1 cellular context compared by ENCODE assay signal in the genomic region with DNA sequence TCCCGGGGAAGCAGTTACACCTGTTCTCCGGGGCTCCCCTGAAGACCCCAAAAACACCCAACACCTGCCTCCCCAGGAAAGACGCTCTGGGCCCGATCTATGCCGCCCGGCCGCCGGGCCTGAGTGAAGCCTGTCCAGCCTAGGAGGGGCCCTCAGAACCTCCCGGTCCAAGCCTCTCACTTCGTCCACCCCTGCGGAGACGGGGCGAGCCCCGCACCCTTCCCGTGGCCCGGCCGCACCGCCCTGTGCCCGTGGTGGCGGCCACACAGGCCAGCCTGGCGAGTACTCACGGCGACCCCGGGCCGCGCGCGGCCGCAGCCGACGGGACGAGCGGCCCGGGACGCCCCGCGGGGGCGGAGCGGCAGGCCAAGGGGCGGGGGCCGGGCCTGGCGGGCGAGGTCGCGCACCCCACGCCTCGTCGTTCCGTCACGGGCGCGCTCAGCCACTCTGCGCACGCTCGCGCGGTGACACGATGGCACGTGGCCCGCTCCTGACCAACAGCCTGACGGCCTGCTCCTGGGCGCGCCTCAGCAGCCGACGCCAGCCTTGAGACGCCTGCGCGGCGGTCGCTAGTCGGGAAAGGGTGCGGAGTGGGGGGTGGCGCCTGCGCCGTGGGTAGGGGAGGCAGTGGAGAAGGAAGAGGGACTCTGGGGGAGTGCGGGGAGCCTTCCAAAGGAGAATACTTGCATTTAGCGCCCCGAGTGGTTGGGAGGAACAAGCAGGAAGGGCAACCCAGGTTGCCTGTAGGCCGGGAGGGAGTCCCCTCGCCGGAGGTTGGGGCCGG.
A peak's percentile ranks its signal among the peaks of the same experiment; 100 is the strongest.
TF ChIP-seq lines count a peak whose summit lies in the region.

A gene with protein sequence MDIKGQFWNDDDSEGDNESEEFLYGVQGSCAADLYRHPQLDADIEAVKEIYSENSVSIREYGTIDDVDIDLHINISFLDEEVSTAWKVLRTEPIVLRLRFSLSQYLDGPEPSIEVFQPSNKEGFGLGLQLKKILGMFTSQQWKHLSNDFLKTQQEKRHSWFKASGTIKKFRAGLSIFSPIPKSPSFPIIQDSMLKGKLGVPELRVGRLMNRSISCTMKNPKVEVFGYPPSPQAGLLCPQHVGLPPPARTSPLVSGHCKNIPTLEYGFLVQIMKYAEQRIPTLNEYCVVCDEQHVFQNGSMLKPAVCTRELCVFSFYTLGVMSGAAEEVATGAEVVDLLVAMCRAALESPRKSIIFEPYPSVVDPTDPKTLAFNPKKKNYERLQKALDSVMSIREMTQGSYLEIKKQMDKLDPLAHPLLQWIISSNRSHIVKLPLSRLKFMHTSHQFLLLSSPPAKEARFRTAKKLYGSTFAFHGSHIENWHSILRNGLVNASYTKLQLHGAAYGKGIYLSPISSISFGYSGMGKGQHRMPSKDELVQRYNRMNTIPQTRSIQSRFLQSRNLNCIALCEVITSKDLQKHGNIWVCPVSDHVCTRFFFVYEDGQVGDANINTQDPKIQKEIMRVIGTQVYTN (minus strand): TSS at position 342 of the 784 bp plus-strand sequence. CDS start 5,077 bp downstream, outside the sequence.

TF ChIP-seq in WTC11, 78 proteins besides CTCF, POLR2A, EP300 and RAD21 (continued from another document and continues in another):
- TF ChIP-seq, protein P1, sequence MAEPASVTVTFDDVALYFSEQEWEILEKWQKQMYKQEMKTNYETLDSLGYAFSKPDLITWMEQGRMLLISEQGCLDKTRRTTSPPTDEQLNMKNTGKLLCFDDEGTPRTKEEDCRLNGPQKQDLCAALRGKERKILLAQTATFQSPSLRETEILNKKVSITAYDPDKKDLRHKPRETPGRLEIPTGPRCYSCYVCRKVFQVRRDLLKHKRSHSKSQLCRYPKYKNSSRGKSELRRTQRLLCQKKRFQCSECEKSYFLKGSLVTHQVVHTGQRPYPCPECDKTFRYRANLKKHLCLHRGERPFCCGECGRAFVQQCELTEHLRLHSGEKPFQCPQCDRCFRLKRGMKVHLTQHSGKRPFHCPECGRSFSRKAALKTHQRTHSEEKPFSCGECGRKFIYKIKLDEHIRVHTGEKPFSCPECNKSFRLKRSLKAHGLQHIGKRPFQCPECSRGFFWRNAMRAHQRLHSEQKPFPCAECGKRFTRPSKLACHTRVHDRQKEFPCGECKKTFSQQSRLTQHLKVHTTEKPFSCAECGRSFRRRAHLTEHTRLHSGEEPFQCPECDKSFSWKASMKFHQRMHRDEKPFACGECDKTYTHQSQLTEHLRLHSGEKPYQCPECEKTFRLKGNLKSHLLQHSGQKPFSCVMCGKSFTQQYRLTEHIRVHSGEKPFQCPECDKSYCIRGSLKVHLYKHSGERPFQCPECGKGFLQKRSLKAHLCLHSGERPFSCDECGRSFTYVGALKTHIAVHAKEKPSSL (CRISPR knock-in tag; conservative IDR thresholded peaks at IDR 0.05) = no peak
- TF ChIP-seq NR2C2 (CRISPR knock-in tag; IDR thresholded peaks at IDR 0.05) (no peak), HMGA2 (CRISPR knock-in tag; IDR thresholded peaks at IDR 0.05) (no peak), AR (CRISPR knock-in tag; IDR thresholded peaks at IDR 0.05) (no peak), FOXP1 (CRISPR knock-in tag; IDR thresholded peaks at IDR 0.05; ENCODE audit: borderline replicate concordance) (peak; percentile 74; the same call in 1 of the 2 replicates), NFATC4 (CRISPR knock-in tag; IDR thresholded peaks at IDR 0.05) (no peak), TP53 (CRISPR knock-in tag; IDR thresholded peaks at IDR 0.05) (no peak), TEAD4 (CRISPR knock-in tag; IDR thresholded peaks at IDR 0.05) (no peak), IRF2 (CRISPR knock-in tag; IDR thresholded peaks at IDR 0.05; ENCODE audit: borderline replicate concordance, low read depth) (no peak), ZNF138 (CRISPR knock-in tag; conservative IDR thresholded peaks at IDR 0.05) (no peak), ATF2 (CRISPR knock-in tag; IDR thresholded peaks at IDR 0.05; ENCODE audit: borderline replicate concordance, low read depth) (no peak), ZNF263 (CRISPR knock-in tag; IDR thresholded peaks at IDR 0.05; ENCODE audit: low read depth) (no peak), KAT7 (CRISPR knock-in tag; IDR thresholded peaks at IDR 0.05; ENCODE audit: borderline replicate concordance) (peak; percentile 61; the same call in 1 of the 2 replicates), EMX1 (CRISPR knock-in tag; IDR thresholded peaks at IDR 0.05) (no peak), FOXP4 (CRISPR knock-in tag; IDR thresholded peaks at IDR 0.05) (peak; percentile 94), NR1H2 (CRISPR knock-in tag; IDR thresholded peaks at IDR 0.05) (no peak), MAX (CRISPR knock-in tag; IDR thresholded peaks at IDR 0.05) (peak; percentile 89), MXD4 (CRISPR knock-in tag; IDR thresholded peaks at IDR 0.05; ENCODE audit: borderline replicate concordance) (no peak), ERG (CRISPR knock-in tag; IDR thresholded peaks at IDR 0.05) (no peak), RELA (CRISPR knock-in tag; IDR thresholded peaks at IDR 0.05; ENCODE audit: borderline replicate concordance) (peak; percentile 54; the same call in 1 of the 2 replicates), GRHL2 (CRISPR knock-in tag; IDR thresholded peaks at IDR 0.05; ENCODE audit: insufficient replicate concordance, severe bottlenecking) (no peak), ZBTB43 (CRISPR knock-in tag; IDR thresholded peaks at IDR 0.05) (no peak)
- TF ChIP-seq, protein P2, sequence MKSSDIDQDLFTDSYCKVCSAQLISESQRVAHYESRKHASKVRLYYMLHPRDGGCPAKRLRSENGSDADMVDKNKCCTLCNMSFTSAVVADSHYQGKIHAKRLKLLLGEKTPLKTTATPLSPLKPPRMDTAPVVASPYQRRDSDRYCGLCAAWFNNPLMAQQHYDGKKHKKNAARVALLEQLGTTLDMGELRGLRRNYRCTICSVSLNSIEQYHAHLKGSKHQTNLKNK (CRISPR knock-in tag; IDR thresholded peaks at IDR 0.05) = no peak
- TF ChIP-seq, protein P3, sequence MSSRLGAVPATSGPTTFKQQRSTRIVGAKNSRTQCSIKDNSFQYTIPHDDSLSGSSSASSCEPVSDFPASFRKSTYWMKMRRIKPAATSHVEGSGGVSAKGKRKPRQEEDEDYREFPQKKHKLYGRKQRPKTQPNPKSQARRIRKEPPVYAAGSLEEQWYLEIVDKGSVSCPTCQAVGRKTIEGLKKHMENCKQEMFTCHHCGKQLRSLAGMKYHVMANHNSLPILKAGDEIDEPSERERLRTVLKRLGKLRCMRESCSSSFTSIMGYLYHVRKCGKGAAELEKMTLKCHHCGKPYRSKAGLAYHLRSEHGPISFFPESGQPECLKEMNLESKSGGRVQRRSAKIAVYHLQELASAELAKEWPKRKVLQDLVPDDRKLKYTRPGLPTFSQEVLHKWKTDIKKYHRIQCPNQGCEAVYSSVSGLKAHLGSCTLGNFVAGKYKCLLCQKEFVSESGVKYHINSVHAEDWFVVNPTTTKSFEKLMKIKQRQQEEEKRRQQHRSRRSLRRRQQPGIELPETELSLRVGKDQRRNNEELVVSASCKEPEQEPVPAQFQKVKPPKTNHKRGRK (CRISPR knock-in tag; IDR thresholded peaks at IDR 0.05; ENCODE audit: borderline replicate concordance) = no peak
- TF ChIP-seq, protein P4, sequence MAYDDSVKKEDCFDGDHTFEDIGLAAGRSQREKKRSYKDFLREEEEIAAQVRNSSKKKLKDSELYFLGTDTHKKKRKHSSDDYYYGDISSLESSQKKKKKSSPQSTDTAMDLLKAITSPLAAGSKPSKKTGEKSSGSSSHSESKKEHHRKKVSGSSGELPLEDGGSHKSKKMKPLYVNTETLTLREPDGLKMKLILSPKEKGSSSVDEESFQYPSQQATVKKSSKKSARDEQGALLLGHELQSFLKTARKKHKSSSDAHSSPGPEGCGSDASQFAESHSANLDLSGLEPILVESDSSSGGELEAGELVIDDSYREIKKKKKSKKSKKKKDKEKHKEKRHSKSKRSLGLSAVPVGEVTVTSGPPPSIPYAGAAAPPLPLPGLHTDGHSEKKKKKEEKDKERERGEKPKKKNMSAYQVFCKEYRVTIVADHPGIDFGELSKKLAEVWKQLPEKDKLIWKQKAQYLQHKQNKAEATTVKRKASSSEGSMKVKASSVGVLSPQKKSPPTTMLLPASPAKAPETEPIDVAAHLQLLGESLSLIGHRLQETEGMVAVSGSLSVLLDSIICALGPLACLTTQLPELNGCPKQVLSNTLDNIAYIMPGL (CRISPR knock-in tag; IDR thresholded peaks at IDR 0.05) = no peak; the same call in none of the 2 replicates
- TF ChIP-seq, protein P5, sequence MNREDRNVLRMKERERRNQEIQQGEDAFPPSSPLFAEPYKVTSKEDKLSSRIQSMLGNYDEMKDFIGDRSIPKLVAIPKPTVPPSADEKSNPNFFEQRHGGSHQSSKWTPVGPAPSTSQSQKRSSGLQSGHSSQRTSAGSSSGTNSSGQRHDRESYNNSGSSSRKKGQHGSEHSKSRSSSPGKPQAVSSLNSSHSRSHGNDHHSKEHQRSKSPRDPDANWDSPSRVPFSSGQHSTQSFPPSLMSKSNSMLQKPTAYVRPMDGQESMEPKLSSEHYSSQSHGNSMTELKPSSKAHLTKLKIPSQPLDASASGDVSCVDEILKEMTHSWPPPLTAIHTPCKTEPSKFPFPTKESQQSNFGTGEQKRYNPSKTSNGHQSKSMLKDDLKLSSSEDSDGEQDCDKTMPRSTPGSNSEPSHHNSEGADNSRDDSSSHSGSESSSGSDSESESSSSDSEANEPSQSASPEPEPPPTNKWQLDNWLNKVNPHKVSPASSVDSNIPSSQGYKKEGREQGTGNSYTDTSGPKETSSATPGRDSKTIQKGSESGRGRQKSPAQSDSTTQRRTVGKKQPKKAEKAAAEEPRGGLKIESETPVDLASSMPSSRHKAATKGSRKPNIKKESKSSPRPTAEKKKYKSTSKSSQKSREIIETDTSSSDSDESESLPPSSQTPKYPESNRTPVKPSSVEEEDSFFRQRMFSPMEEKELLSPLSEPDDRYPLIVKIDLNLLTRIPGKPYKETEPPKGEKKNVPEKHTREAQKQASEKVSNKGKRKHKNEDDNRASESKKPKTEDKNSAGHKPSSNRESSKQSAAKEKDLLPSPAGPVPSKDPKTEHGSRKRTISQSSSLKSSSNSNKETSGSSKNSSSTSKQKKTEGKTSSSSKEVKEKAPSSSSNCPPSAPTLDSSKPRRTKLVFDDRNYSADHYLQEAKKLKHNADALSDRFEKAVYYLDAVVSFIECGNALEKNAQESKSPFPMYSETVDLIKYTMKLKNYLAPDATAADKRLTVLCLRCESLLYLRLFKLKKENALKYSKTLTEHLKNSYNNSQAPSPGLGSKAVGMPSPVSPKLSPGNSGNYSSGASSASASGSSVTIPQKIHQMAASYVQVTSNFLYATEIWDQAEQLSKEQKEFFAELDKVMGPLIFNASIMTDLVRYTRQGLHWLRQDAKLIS (CRISPR knock-in tag; IDR thresholded peaks at IDR 0.05; ENCODE audit: borderline replicate concordance) = no peak; the same call in 1 of the 2 replicates
